In genomic region chr16:86573646-86574508, GRCh38 we compare ENCODE assay signal across 2 cellular contexts.
TF ChIP-seq lines count a peak whose summit lies in the region.

No MANE protein-coding gene starts in this region.

TF ChIP-seq in SK-N-SH, 30 proteins besides CTCF, POLR2A, EP300 and RAD21 (continued from another document):
- TF ChIP-seq RFX5 (IDR thresholded peaks at IDR 0.05; ENCODE audit: low read length) = no peak

TF ChIP-seq in SK-N-SH treated with all-trans-retinoic acid at 6 μM for 48 hours, 23 proteins besides CTCF, POLR2A, EP300 and RAD21 (continued from another document):
- TF ChIP-seq PATZ1 (CRISPR knock-in tag; IDR thresholded peaks at IDR 0.05; ENCODE audit: borderline replicate concordance) (no peak), OSR1 (CRISPR knock-in tag; IDR thresholded peaks at IDR 0.05) (no peak), GLIS3 (CRISPR knock-in tag; IDR thresholded peaks at IDR 0.05) (no peak), ESRRG (CRISPR knock-in tag; IDR thresholded peaks at IDR 0.05) (no peak), POU6F1 (CRISPR knock-in tag; IDR thresholded peaks at IDR 0.05; ENCODE audit: borderline replicate concordance, low read depth) (no peak), TOX (CRISPR knock-in tag; IDR thresholded peaks at IDR 0.05; ENCODE audit: borderline replicate concordance) (no peak), ZFP3 (CRISPR knock-in tag; IDR thresholded peaks at IDR 0.05) (no peak), ZNF70 (CRISPR knock-in tag; IDR thresholded peaks at IDR 0.05) (no peak), ZC3H10 (CRISPR knock-in tag; IDR thresholded peaks at IDR 0.05) (no peak), TSHZ2 (CRISPR knock-in tag; IDR thresholded peaks at IDR 0.05) (no peak), CSDC2 (CRISPR knock-in tag; IDR thresholded peaks at IDR 0.05) (no peak), PPARA (CRISPR knock-in tag; IDR thresholded peaks at IDR 0.05; ENCODE audit: borderline replicate concordance) (no peak), CREB5 (CRISPR knock-in tag; IDR thresholded peaks at IDR 0.05; ENCODE audit: low read depth) (no peak), ISL1 (CRISPR knock-in tag; IDR thresholded peaks at IDR 0.05) (no peak), RARB (CRISPR knock-in tag; IDR thresholded peaks at IDR 0.05) (no peak), CSRNP3 (CRISPR knock-in tag; IDR thresholded peaks at IDR 0.05) (no peak)
